ENCODE assay signal across 1 cellular context in genomic region chr9:99055384-99055783, GRCh38.
TF ChIP-seq lines count a peak whose summit lies in the region.

No MANE protein-coding gene starts in this region.

TF ChIP-seq in K562, 482 proteins besides CTCF, POLR2A, EP300 and RAD21 (continued from another document):
- no peak for TF ChIP-seq TFE3 (CRISPR knock-in tag; IDR thresholded peaks at IDR 0.05)
- TF ChIP-seq NFYB (IDR thresholded peaks at IDR 0.05; ENCODE audit: extremely low read depth, insufficient read length) = no peak
- no peak for TF ChIP-seq RBBP5 (IDR thresholded peaks at IDR 0.05; ENCODE audit: borderline replicate concordance, insufficient read depth, low read length, poor library complexity, severe bottlenecking)
- no peak for TF ChIP-seq ZNF551 (CRISPR knock-in tag; IDR thresholded peaks at IDR 0.05)
- TF ChIP-seq NBN (IDR thresholded peaks at IDR 0.05; ENCODE audit: low read depth) = no peak
- no peak for TF ChIP-seq HMG20A (CRISPR knock-in tag; conservative IDR thresholded peaks at IDR 0.05)
- no peak for TF ChIP-seq CCNT2 (IDR thresholded peaks at IDR 0.05; ENCODE audit: borderline replicate concordance, extremely low read depth, insufficient read length, low read depth, low read length)
- no peak for TF ChIP-seq RERE (CRISPR knock-in tag; IDR thresholded peaks at IDR 0.05; ENCODE audit: borderline replicate concordance)
- no peak for TF ChIP-seq ZNF133 (CRISPR knock-in tag; IDR thresholded peaks at IDR 0.05)
- TF ChIP-seq POLR2AphosphoS2 (IDR thresholded peaks at IDR 0.05; ENCODE audit: low read length) = no peak
- no peak for TF ChIP-seq ZBED1 (IDR thresholded peaks at IDR 0.05)
- peak; percentile 71 for TF ChIP-seq PKNOX1 (IDR thresholded peaks at IDR 0.05)
- TF ChIP-seq HNRNPK (IDR thresholded peaks at IDR 0.05; ENCODE audit: low read depth, low read length, poor library complexity, severe bottlenecking) = no peak
- no peak for TF ChIP-seq ZNF512 (tag; IDR thresholded peaks at IDR 0.05)
- TF ChIP-seq UBTF (IDR thresholded peaks at IDR 0.05; ENCODE audit: borderline replicate concordance in 1 of 2, low read depth in 2 of 2, low read length in 2 of 2) = no peak
- TF ChIP-seq FOSL1 (tag; conservative IDR thresholded peaks at IDR 0.05) = peak; percentile 54
- TF ChIP-seq ZNF77 (CRISPR knock-in tag; IDR thresholded peaks at IDR 0.05) = no peak
- TF ChIP-seq ZNF76 (CRISPR knock-in tag; IDR thresholded peaks at IDR 0.05; ENCODE audit: borderline replicate concordance) = no peak
- TF ChIP-seq GATAD2A (IDR thresholded peaks at IDR 0.05) = no peak
- no peak for TF ChIP-seq ZBTB49 (CRISPR knock-in tag; IDR thresholded peaks at IDR 0.05; ENCODE audit: borderline replicate concordance)
- TF ChIP-seq KDM4B (IDR thresholded peaks at IDR 0.05; ENCODE audit: borderline replicate concordance in 2 of 2, low read depth in 1 of 2) = no peak
- no peak for TF ChIP-seq ELF2 (CRISPR knock-in tag; IDR thresholded peaks at IDR 0.05)
- TF ChIP-seq IRF9 (tag; IDR thresholded peaks at IDR 0.05) = no peak
- no peak for TF ChIP-seq KLF10 (CRISPR knock-in tag; IDR thresholded peaks at IDR 0.05)
- no peak for TF ChIP-seq FOS (IDR thresholded peaks at IDR 0.05; ENCODE audit: extremely low read depth, insufficient read length)
- no peak for TF ChIP-seq NFE2 (IDR thresholded peaks at IDR 0.05; ENCODE audit: low read depth)
- no peak for TF ChIP-seq PBX2 (CRISPR knock-in tag; IDR thresholded peaks at IDR 0.05; ENCODE audit: low read depth)
- TF ChIP-seq PBX2 (tag; conservative IDR thresholded peaks at IDR 0.05; ENCODE audit: low read depth) = peak; percentile 73
- TF ChIP-seq CCAR2 (IDR thresholded peaks at IDR 0.05; ENCODE audit: low read depth, low read length) = no peak
- peak; percentile 45; the same call in 1 of the 2 replicates for TF ChIP-seq HMBOX1 (IDR thresholded peaks at IDR 0.05)
- no peak for TF ChIP-seq ZNF699 (CRISPR knock-in tag; IDR thresholded peaks at IDR 0.05; ENCODE audit: insufficient replicate concordance)
- peak; percentile 83 for TF ChIP-seq MEIS2 (IDR thresholded peaks at IDR 0.05; ENCODE audit: partially characterized antibody)
